8 cellular contexts compared by ENCODE assay signal in the genomic region with DNA sequence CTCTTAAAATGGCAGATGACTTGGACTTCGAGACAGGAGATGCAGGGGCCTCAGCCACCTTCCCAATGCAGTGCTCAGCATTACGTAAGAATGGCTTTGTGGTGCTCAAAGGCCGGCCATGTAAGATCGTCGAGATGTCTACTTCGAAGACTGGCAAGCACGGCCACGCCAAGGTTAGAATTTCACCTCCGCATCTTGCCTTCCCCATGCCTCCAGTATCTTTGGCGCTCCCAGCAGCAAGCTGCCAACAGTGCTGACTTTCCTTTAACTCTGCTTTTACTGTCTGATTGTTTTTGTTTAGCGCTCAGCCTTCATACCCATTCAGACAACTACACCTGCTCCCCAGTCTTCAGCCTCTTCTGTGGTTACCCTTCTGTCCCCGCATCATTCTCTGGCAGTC. TPM values are rescaled to one million over a fixed set of nuclear protein-coding genes. Genes with fewer than 3 reads are reported as not detected.
DNase-seq lines count a peak whose midpoint lies in the region; ATAC-seq and TF ChIP-seq lines count a peak whose summit lies in the region.

No MANE protein-coding gene starts in this region.

- no TSS peak for BruUV-seq in Calu3 (replicated peaks; lab: Mats Ljungman, UMichigan)

- H3K27me3 Mint-ChIP-seq in Calu3 (ENCODE audit: unreplicated experiment) = no peaks in the 10 kb centered on the region
- no peaks in the 10 kb centered on the region for H3K27me3 Mint-ChIP-seq in effector memory CD8-positive, alpha-beta T cell

- peaks cover 81% of the 10 kb centered on the region for H3K36me3 Mint-ChIP-seq in Calu3 (ENCODE audit: insufficient read depth, unreplicated experiment)
- peaks cover 78% of the 10 kb centered on the region for H3K36me3 Mint-ChIP-seq in effector memory CD8-positive, alpha-beta T cell (ENCODE audit: insufficient read depth)

- H3K79me2 ChIP-seq in OCI-LY1 (ENCODE audit: insufficient read depth, low read length) (peaks cover 28% of the 10 kb centered on the region), osteoblast (ENCODE audit: insufficient read depth, low read length) (peaks cover 67% of the 10 kb centered on the region)

- H3K27me3 ChIP-seq in OCI-LY1 (ENCODE audit: insufficient read depth, low read length) (no peaks in the 10 kb centered on the region), osteoblast (ENCODE audit: insufficient read depth, low read length) (no peaks in the 10 kb centered on the region), SJCRH30 (no peaks in the 10 kb centered on the region)

- H3K9me3 Mint-ChIP-seq in Calu3 (ENCODE audit: low read depth, unreplicated experiment) = no peaks in the 10 kb centered on the region
- H3K9me3 Mint-ChIP-seq in effector memory CD8-positive, alpha-beta T cell = no peaks in the 10 kb centered on the region

- H3K4me1 Mint-ChIP-seq in Calu3 (ENCODE audit: low read depth, unreplicated experiment) = peaks cover 32% of the 10 kb centered on the region
- H3K4me1 Mint-ChIP-seq in effector memory CD8-positive, alpha-beta T cell (ENCODE audit: low read depth in 2 of 2) = peaks cover 53 to 55% of the 10 kb centered on the region in 2 donors

- H3K27ac ChIP-seq in OCI-LY1 (ENCODE audit: low read depth, low read length, poor library complexity, severe bottlenecking) (peak overlapping the region; percentile 95), osteoblast (ENCODE audit: low read depth, low read length) (peak overlapping the region; percentile 54), SJCRH30 (no peak overlapping the region)

- H3K36me3 ChIP-seq in OCI-LY1 (ENCODE audit: insufficient read depth, low read length) (peaks cover 63% of the 10 kb centered on the region), osteoblast (ENCODE audit: insufficient read depth, low read length) (peaks cover 44% of the 10 kb centered on the region), SJCRH30 (peaks cover 46% of the 10 kb centered on the region)

- CTCF ChIA-PET in Calu3 (lab: Charles Lee) = no interaction called here

- intact Hi-C loops in Calu3 (cut with micrococcal nuclease; ENCODE audit: unreplicated experiment) = no loop called here

- no peaks in the 10 kb centered on the region for H3K9me2 ChIP-seq in OCI-LY1 (ENCODE audit: low read depth, low read length)

- TF ChIP-seq CTCF in Calu3 (IDR thresholded peaks at IDR 0.05; ENCODE audit: unreplicated experiment) (no peak), OCI-LY1 (IDR thresholded peaks at IDR 0.05; ENCODE audit: low read length) (no peak), osteoblast (IDR thresholded peaks at IDR 0.05; ENCODE audit: extremely low read depth, low read depth, low read length) (no peak)

- no peak for ATAC-seq in effector memory CD8-positive, alpha-beta T cell (replicated peaks)
- ATAC-seq in HG02571 (IDR thresholded peaks at IDR 0.05; ENCODE audit: unreplicated experiment) = no peak

- H3K4me2 ChIP-seq in OCI-LY1 (ENCODE audit: low read length) (peak overlapping the region; percentile 81), osteoblast (ENCODE audit: insufficient read depth, low read length) (peak overlapping the region; percentile 73)

- peaks cover 23% of the 10 kb centered on the region for H3F3A ChIP-seq in OCI-LY1 (ENCODE audit: insufficient read depth, low read length)

- H3K27ac Mint-ChIP-seq in Calu3 (ENCODE audit: unreplicated experiment) = peak overlapping the region; percentile 14
- H3K27ac Mint-ChIP-seq in effector memory CD8-positive, alpha-beta T cell = peak overlapping the region; percentile 92 to 99

- H3K9me3 ChIP-seq in OCI-LY1 (ENCODE audit: low read length) = no peaks in the 10 kb centered on the region
- no peaks in the 10 kb centered on the region for H3K9me3 ChIP-seq in osteoblast (ENCODE audit: low read depth, low read length)
- no peaks in the 10 kb centered on the region for H3K9me3 ChIP-seq in SJCRH30 (replicated peaks)

- H4K20me1 ChIP-seq in OCI-LY1 (ENCODE audit: insufficient read depth, low read length) = peaks cover 4% of the 10 kb centered on the region; the same call in 1 of the 2 replicates
- peaks cover 61% of the 10 kb centered on the region for H4K20me1 ChIP-seq in osteoblast (ENCODE audit: insufficient read depth, low read length)

- H3K4me1 ChIP-seq in OCI-LY1 (ENCODE audit: insufficient read depth, low read length, severe bottlenecking) = peaks cover 52% of the 10 kb centered on the region
- H3K4me1 ChIP-seq in osteoblast (ENCODE audit: insufficient read depth, low read length) = peaks cover 35% of the 10 kb centered on the region
- peaks cover 4% of the 10 kb centered on the region; the same call in 1 of the 2 replicates for H3K4me1 ChIP-seq in SJCRH30

- H3K4me3 ChIP-seq in OCI-LY1 (ENCODE audit: low read depth, low read length, poor library complexity, severe bottlenecking) = peak overlapping the region; percentile 94
- peak overlapping the region; percentile 75 for H3K4me3 ChIP-seq in osteoblast (ENCODE audit: insufficient read depth, low read length)
- no peak overlapping the region; the same call in 1 of the 2 replicates for H3K4me3 ChIP-seq in SJCRH30

- H3K9ac ChIP-seq in OCI-LY1 (ENCODE audit: low read length) = peak overlapping the region; percentile 97; the same call in 1 of the 2 replicates

- no peak overlapping the region for H2AFZ ChIP-seq in OCI-LY1 (ENCODE audit: low read length)
- H2AFZ ChIP-seq in osteoblast (ENCODE audit: low read length) = no peak overlapping the region

- H3K4me3 Mint-ChIP-seq in Calu3 (ENCODE audit: low read depth, unreplicated experiment) = peak overlapping the region; percentile 81
- peak overlapping the region; percentile 82 to 90 for H3K4me3 Mint-ChIP-seq in effector memory CD8-positive, alpha-beta T cell

- DNase-seq in Calu3 (no peak), osteoblast (ENCODE audit: insufficient read length, low spot score, missing footprints) (peak; percentile 13), NCI-H526 treated with DMSO at 0.1 percent for 48 hours (lab: John Stamatoyannopoulos, UW) (no peak), amniotic stem cell (lab: John Stamatoyannopoulos, UW) (no peak), SJCRH30 (no peak)
- DNase-seq in effector memory CD8-positive, alpha-beta T cell = no peak

RNA-seq across cellular contexts. Expression of gene EIF5A, which starts 2.2 kb away (rescaled TPM):
- total RNA-seq in Calu3 (2022) (608 and 648 TPM in 2 replicates), osteoblast (436 and 491 TPM in 2 replicates)
- total RNA-seq in SJCRH30 (2014; rRNA removed; shearing (Covaris generic)) = 339 and 372 TPM in 2 replicates

RNA-seq across cellular contexts. Expression of gene GPS2, which starts 5.5 kb away (rescaled TPM):
- total RNA-seq in Calu3 (2022) (59.6 and 61.1 TPM in 2 replicates), osteoblast (46.9 and 48.1 TPM in 2 replicates)
- total RNA-seq in SJCRH30 (2014; rRNA removed; shearing (Covaris generic)) = 32.2 and 39.7 TPM in 2 replicates

RNA-seq across cellular contexts. Expression of gene YBX2, which starts 15.2 kb away (rescaled TPM):
- total RNA-seq in Calu3 (2022) (0.24 and 0.49 TPM in 2 replicates), osteoblast (under 0.01 TPM in 1 of 2 replicates, not detected in the other)
- total RNA-seq in SJCRH30 (2014; rRNA removed; shearing (Covaris generic)) = not detected in 2 replicates

RNA-seq across cellular contexts. Expression of gene NEURL4, which starts 19.5 kb away (rescaled TPM):
- total RNA-seq in Calu3 (2022) = 31.9 and 33.0 TPM in 2 replicates
- 14.7 and 18.8 TPM in 2 replicates for total RNA-seq in osteoblast
- 18.7 and 19.7 TPM in 2 replicates for total RNA-seq in SJCRH30 (2014; rRNA removed; shearing (Covaris generic))

RNA-seq across cellular contexts. Expression of gene ACAP1, which starts 26.7 kb away (rescaled TPM):
- total RNA-seq in Calu3 (2022) = 4.1 TPM in 1 of 2 replicates, not detected in the other
- total RNA-seq in osteoblast = 0.59 TPM in 1 of 2 replicates, not detected in the other
- 0.20 and 0.67 TPM in 2 replicates for total RNA-seq in SJCRH30 (2014; rRNA removed; shearing (Covaris generic))
